Comparison of ENCODE assay signal across 1 cellular context in genomic region chr21:16571594-16571993, GRCh38.
TF ChIP-seq lines count a peak whose summit lies in the region.

No MANE protein-coding gene starts in this region.

TF ChIP-seq in IMR-90, 13 proteins besides CTCF, POLR2A, EP300 and RAD21 (continued from another document):
- TF ChIP-seq MAZ (IDR thresholded peaks at IDR 0.05; ENCODE audit: borderline replicate concordance, low read depth, low read length) = no peak
- no peak for TF ChIP-seq ELK1 (IDR thresholded peaks at IDR 0.05; ENCODE audit: borderline replicate concordance, low read depth, low read length)
- TF ChIP-seq CEBPB (IDR thresholded peaks at IDR 0.05; ENCODE audit: low read depth, low read length) = no peak
- TF ChIP-seq CHD1 (IDR thresholded peaks at IDR 0.05; ENCODE audit: low read depth, low read length) = no peak
- TF ChIP-seq RCOR1 (IDR thresholded peaks at IDR 0.05; ENCODE audit: insufficient replicate concordance, low read length) = no peak
